Comparison of ENCODE assay signal across 7 cellular contexts in the genomic region with DNA sequence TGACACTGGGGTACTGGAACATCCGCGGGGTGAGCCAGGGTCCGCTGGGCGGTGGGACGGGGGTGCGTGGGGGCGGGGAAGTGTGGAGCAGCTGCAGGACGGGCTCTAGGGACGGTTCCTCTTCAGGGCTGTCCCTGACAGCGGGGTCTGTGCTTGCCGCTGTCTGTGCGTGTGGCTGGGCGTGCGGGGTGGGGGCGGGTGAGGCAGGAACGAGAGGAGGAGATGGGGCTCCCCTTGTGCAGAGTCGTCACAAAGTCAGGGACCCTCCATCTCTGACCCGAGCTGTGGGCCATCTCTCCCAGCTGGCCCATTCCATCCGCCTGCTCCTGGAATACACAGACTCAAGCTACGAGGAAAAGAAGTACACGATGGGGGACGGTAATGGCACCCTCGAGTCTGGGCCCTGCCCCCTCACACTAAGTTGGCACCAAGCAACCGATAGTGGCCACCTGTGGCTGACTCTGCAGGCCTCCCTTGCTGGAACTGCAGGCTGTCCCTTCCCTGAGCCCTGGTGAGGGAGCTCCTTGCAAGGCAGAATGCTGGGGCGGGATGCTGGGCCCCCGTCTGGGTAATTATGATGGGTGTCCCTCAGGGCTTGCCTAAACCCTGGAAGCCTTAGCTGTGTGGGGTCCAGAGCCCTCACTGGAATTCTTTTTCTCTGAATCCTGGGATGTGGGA. TPM values are rescaled to one million over a fixed set of nuclear protein-coding genes. Genes with fewer than 3 reads are reported as not detected.
A peak's percentile ranks its signal among the peaks of the same experiment; 100 is the strongest.
DNase-seq lines count a peak whose midpoint lies in the region; ATAC-seq lines count a peak whose summit lies in the region.
"Had no signal": no experiment of that assay in that cellular context is flagged by ENCODE, and none has a peak within 500 bp of the region (broad histone marks: within the 10 kb centered on the region; RNA-seq: fewer than 3 reads in every experiment).

No MANE protein-coding gene starts in this region.

- peak overlapping the region; percentile 57 for H3K4me2 ChIP-seq in neuronal stem cell (ENCODE audit: insufficient read depth, low read length, poor library complexity, severe bottlenecking)

- H4K91ac ChIP-seq in neuronal stem cell (ENCODE audit: low read depth, low read length, poor library complexity): no peak overlapping the region

- DNase-seq in caudate nucleus (lab: John Stamatoyannopoulos, UW) (peak in 2 of 61 donors; percentile 37 to 53), neuronal stem cell (ENCODE audit: low spot score) (no peak), SK-N-DZ (ENCODE audit: low spot score) (no peak), HPDE6-E6E7 (ENCODE audit: extremely low spot score) (no peak), dedifferentiated amniotic fluid mesenchymal stem cell (ENCODE audit: extremely low spot score) (no peak)
- DNase-seq: KG1 had no signal

- H2AK5ac ChIP-seq in neuronal stem cell (ENCODE audit: low read depth, low read length): peak overlapping the region; percentile 70

- H3K27me3 ChIP-seq in neuronal stem cell (ENCODE audit: control insufficient read depth in 3 of 3, insufficient read depth in 3 of 3, low read depth in 1 of 3, low read length in 3 of 3): no peaks in the 10 kb centered on the region

- H3K9me3 ChIP-seq in neuronal stem cell (replicated peaks in 1 of 2; ENCODE audit: control insufficient read depth in 2 of 2, insufficient read depth in 1 of 2, low read depth in 1 of 2, low read length in 2 of 2): peaks cover 0 to 2% of the 10 kb centered on the region in 2 donors

- H3K27ac ChIP-seq in caudate nucleus (ENCODE audit: low read depth, low read length) (peak overlapping the region; percentile 54), neuronal stem cell (replicated peaks; ENCODE audit: low read length) (no peak overlapping the region)

- no CpG with 5 or more reads among the region's 26 CpGs for WGBS in neuronal stem cell (ENCODE audit: extremely low coverage in 2 of 2, insufficient read length in 2 of 2, insufficient replicate concordance in 1 of 2), 2 donors

- H3K4ac ChIP-seq in neuronal stem cell (ENCODE audit: low read length): no peak overlapping the region

- H3K23ac ChIP-seq in neuronal stem cell (ENCODE audit: low read depth, low read length, poor library complexity): no peak overlapping the region

- peak overlapping the region; percentile 5 for H3K9ac ChIP-seq in neuronal stem cell (ENCODE audit: low read depth, low read length, poor library complexity)

- H2BK12ac ChIP-seq in neuronal stem cell (ENCODE audit: low read length): no peak overlapping the region

- no peak overlapping the region for H2BK15ac ChIP-seq in neuronal stem cell (ENCODE audit: low read length)

- H4K8ac ChIP-seq in neuronal stem cell (ENCODE audit: low read depth, low read length): no peak overlapping the region

- H3K79me1 ChIP-seq in neuronal stem cell (ENCODE audit: low read depth, low read length): peaks cover 2% of the 10 kb centered on the region

- H3K36me3 ChIP-seq in neuronal stem cell (replicated peaks in 1 of 2; ENCODE audit: control insufficient read depth in 2 of 2, insufficient read depth in 2 of 2, low read length in 2 of 2): peaks cover 0 to 6% of the 10 kb centered on the region in 2 donors

- peak overlapping the region; percentile 51 to 70 for H3K4me3 ChIP-seq in neuronal stem cell (ENCODE audit: low read length in 2 of 2)

- peak; percentile 11 for ATAC-seq in GM21737 (IDR thresholded peaks at IDR 0.05; ENCODE audit: unreplicated experiment)

- peaks cover 0 to 2% of the 10 kb centered on the region in 2 donors for H3K4me1 ChIP-seq in neuronal stem cell (ENCODE audit: control insufficient read depth in 2 of 2, insufficient read depth in 1 of 2, low read depth in 1 of 2, low read length in 2 of 2)

- H2BK120ac ChIP-seq in neuronal stem cell (ENCODE audit: low read depth, low read length): no peak overlapping the region

- no peak overlapping the region for H2BK5ac ChIP-seq in neuronal stem cell (ENCODE audit: low read length)

- H3K14ac ChIP-seq in neuronal stem cell (ENCODE audit: low read length): no peak overlapping the region

- H3K18ac ChIP-seq in neuronal stem cell (ENCODE audit: low read length): peak overlapping the region; percentile 80

- H2AFZ ChIP-seq in neuronal stem cell (ENCODE audit: low read length): peak overlapping the region; percentile 78

RNA-seq across cellular contexts. Expression of a gene that starts 0.4 kb away (rescaled TPM):
- 54.2 TPM for polyA plus RNA-seq in neuronal stem cell (2013, experiment 1 of 2)
- 51.8 TPM for polyA plus RNA-seq in neuronal stem cell (2013, experiment 2 of 2)
- 31.0 and 32.8 TPM in 2 replicates for polyA plus RNA-seq in SK-N-DZ (2014; cell fraction: cytosol; rRNA removed)
- 62.9 and 71.3 TPM in 2 replicates for polyA plus RNA-seq in SK-N-DZ (2014; cell fraction: nucleus; rRNA removed)

RNA-seq across cellular contexts. Expression of a gene that starts 12.4 kb away (rescaled TPM):
- polyA plus RNA-seq in neuronal stem cell (2013, experiment 1 of 2): 18.1 TPM
- polyA plus RNA-seq in neuronal stem cell (2013, experiment 2 of 2): 18.1 TPM
- 12.5 and 23.6 TPM in 2 replicates for polyA plus RNA-seq in SK-N-DZ (2014; cell fraction: cytosol; rRNA removed)
- 9.8 and 15.2 TPM in 2 replicates for polyA plus RNA-seq in SK-N-DZ (2014; cell fraction: nucleus; rRNA removed)

RNA-seq across cellular contexts. Expression of a gene that starts 19.4 kb away (rescaled TPM):
- 54.3 TPM for polyA plus RNA-seq in neuronal stem cell (2013, experiment 1 of 2)
- polyA plus RNA-seq in neuronal stem cell (2013, experiment 2 of 2): 55.1 TPM
- not detected in 2 replicates for polyA plus RNA-seq in SK-N-DZ (2014; cell fraction: cytosol; rRNA removed)
- polyA plus RNA-seq in SK-N-DZ (2014; cell fraction: nucleus; rRNA removed): not detected in 2 replicates

RNA-seq across cellular contexts. Expression of a gene that starts 43.8 kb away (rescaled TPM):
- 0.67 TPM for polyA plus RNA-seq in neuronal stem cell (2013, experiment 1 of 2)
- 0.72 TPM for polyA plus RNA-seq in neuronal stem cell (2013, experiment 2 of 2)
- polyA plus RNA-seq in SK-N-DZ (2014; cell fraction: cytosol; rRNA removed): not detected in 2 replicates
- not detected in 2 replicates for polyA plus RNA-seq in SK-N-DZ (2014; cell fraction: nucleus; rRNA removed)

RNA-seq across cellular contexts. Expression of a gene that starts 48.6 kb away (rescaled TPM):
- 36.2 TPM for polyA plus RNA-seq in neuronal stem cell (2013, experiment 1 of 2)
- 34.6 TPM for polyA plus RNA-seq in neuronal stem cell (2013, experiment 2 of 2)
- 66.8 and 68.7 TPM in 2 replicates for polyA plus RNA-seq in SK-N-DZ (2014; cell fraction: cytosol; rRNA removed)
- 324 and 481 TPM in 2 replicates for polyA plus RNA-seq in SK-N-DZ (2014; cell fraction: nucleus; rRNA removed)
